In the genomic region with DNA sequence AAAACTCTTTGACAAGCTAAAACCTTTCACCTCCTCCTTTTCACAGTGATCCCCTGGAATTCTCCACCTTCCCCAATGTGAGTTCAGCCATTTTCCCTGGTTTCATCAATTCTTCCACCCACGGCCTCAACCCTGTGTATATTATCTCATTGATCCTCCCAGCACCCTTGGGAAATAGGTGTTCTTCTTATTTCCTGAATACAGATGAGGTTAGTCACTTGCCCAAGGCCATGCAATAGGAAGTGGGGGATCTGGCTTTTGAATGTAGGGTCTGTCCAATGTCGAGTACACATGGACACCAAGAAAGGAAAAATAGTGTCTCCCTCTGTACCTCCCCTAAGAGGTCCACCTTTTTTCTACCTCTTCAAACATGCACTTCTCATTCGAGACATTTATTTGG, we compare ENCODE assay signal across 15 cellular contexts.
A peak's percentile ranks its signal among the peaks of the same experiment; 100 is the strongest.
DNase-seq lines count a peak whose midpoint lies in the region; ATAC-seq, FAIRE-seq and TF ChIP-seq lines count a peak whose summit lies in the region.
"Had no signal": no experiment of that assay in that cellular context is flagged by ENCODE, and none has a peak within 500 bp of the region (broad histone marks: within the 10 kb centered on the region; RNA-seq: fewer than 3 reads in every experiment).

No MANE protein-coding gene starts in this region.

- FAIRE-seq in bronchial epithelial cell (lab: Jason Lieb, UNC): no peak
- FAIRE-seq: GM12892, GM19239 had no signal

- TF ChIP-seq CTCF in bronchial epithelial cell (IDR thresholded peaks at IDR 0.05; ENCODE audit: insufficient read depth, low read length, severe bottlenecking): no peak

- H3K4me3 ChIP-seq in bronchial epithelial cell (ENCODE audit: low read depth, low read length): no peak overlapping the region
- H3K4me3 ChIP-seq: BLaER1 had no signal

- no peaks in the 10 kb centered on the region for H3K27me3 ChIP-seq in bronchial epithelial cell (ENCODE audit: control insufficient read depth, insufficient read depth, low read length)
- H3K27me3 ChIP-seq: BLaER1 had no signal

- no peak for ATAC-seq in GM18868 (IDR thresholded peaks at IDR 0.05; ENCODE audit: unreplicated experiment)
- no peak for ATAC-seq in HG03135 (IDR thresholded peaks at IDR 0.05; ENCODE audit: unreplicated experiment)
- ATAC-seq: HCT116 had no signal

- DNase-seq in activated CD8-positive, alpha-beta memory T cell treated with anti-CD3 and anti-CD28 coated beads, Interleukin-2, amount 50 U/mL, for 48 hours: peak; percentile 6
- no peak for DNase-seq in activated CD8-positive, alpha-beta memory T cell treated with anti-CD3 and anti-CD28 coated beads, Interleukin-2, amount 50 U/mL, for 4 hours
- peak; percentile 54 for DNase-seq in bronchial epithelial cell (ENCODE audit: low read depth)
- peak; percentile 32 for DNase-seq in kidney tubule cell (ENCODE audit: low spot score)
- no peak for DNase-seq in germinal center (ENCODE audit: low spot score)
- DNase-seq: Caco-2; CD8-positive, alpha-beta memory T cell; DND-41; GDM1 had no signal

- H3K36me3 ChIP-seq in bronchial epithelial cell (ENCODE audit: control insufficient read depth, insufficient read depth, low read length): peaks cover 2% of the 10 kb centered on the region

Comparison
In these comparisons a context has a peak if more than half of its experiments do, and no peak if none do; other contexts are left out.
1. DNase-seq: peak in activated CD8-positive, alpha-beta memory T cell treated with anti-CD3 and anti-CD28 coated beads, Interleukin-2, amount 50 U/mL, for 48 hours (single experiment), bronchial epithelial cell (single experiment) and kidney tubule cell (single experiment); none in activated CD8-positive, alpha-beta memory T cell treated with anti-CD3 and anti-CD28 coated beads, Interleukin-2, amount 50 U/mL, for 4 hours (single experiment) and germinal center (single experiment).